8 cellular contexts compared by ENCODE assay signal in the genomic region with DNA sequence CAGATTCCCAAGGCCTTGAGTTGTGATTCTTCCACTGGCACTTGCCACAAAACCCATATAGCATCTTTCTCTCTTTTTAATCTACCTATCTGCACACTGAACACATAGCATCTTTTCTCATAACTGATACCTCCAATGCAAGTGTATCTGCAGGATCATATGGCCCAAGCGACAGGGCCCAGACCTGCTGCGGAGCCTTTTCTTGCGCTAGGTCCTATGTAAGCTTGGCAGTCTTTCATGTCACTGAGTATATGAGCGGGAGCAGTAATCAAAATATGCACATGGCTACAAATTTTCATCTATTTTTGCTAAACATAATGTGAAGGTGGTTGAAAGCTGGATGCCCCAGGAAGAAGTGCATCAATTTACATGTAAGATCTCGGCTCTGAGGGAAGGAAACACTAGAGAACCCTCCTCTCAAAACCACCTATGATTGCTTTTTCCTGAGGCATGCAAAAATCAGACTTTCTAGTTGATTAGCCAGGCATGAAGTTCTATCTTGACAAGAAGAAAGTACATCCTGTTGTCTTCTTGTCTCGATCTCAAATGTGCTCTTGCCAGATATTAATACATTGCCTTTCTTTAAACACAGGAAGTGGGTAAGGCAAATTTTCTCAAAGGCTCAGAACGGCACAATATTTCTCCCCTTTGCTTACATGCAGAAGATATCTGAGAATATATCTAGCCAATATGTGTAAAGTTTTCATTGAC. TPM values are rescaled to one million over a fixed set of nuclear protein-coding genes. Genes with fewer than 3 reads are reported as not detected.
DNase-seq lines count a peak whose midpoint lies in the region; ATAC-seq and TF ChIP-seq lines count a peak whose summit lies in the region.

No MANE protein-coding gene starts in this region.

- H3K9me3 Mint-ChIP-seq in activated T-cell treated with anti-CD3 and anti-CD28 coated beads, Interleukin-2, amount 50 U/mL, for 4 hours: no peaks in the 10 kb centered on the region

- H3K27ac ChIP-seq in breast epithelium (no peak overlapping the region), WERI-Rb-1 (no peak overlapping the region), aorta (ENCODE audit: low read depth in 1 of 2, low read length in 2 of 2) (no peak overlapping the region)

- H3K9me3 ChIP-seq in breast epithelium: no peaks in the 10 kb centered on the region
- no peaks in the 10 kb centered on the region for H3K9me3 ChIP-seq in WERI-Rb-1 (ENCODE audit: severe bottlenecking)
- H3K9me3 ChIP-seq in aorta (ENCODE audit: control insufficient read depth, low read length): no peaks in the 10 kb centered on the region

- DNase-seq in activated T-cell treated with anti-CD3 and anti-CD28 coated beads, Interleukin-2, amount 50 U/mL, for 4 hours: no peak
- DNase-seq in activated T-cell treated with anti-CD3 and anti-CD28 coated beads, Interleukin-2, amount 50 U/mL, for 1 hour: no peak
- DNase-seq in T follicular helper cell (ENCODE audit: low read depth) (peak; percentile 3), breast epithelium (ENCODE audit: low spot score in 2 of 2) (no peak), WERI-Rb-1 (no peak), aorta (no peak)
- no peak for DNase-seq in stimulated activated naive CD8-positive, alpha-beta T cell treated with anti-CD3 and anti-CD28 coated beads, Interleukin-15, Interleukin-2, amounts not matched to agents 100 U/mL and 50 U/mL, for 24 hours

- peaks cover 62% of the 10 kb centered on the region for H3K4me1 Mint-ChIP-seq in activated T-cell treated with anti-CD3 and anti-CD28 coated beads, Interleukin-2, amount 50 U/mL, for 4 hours (ENCODE audit: low read depth)

- intact Hi-C loops in breast epithelium (cut with DNase I; ENCODE audit: low total_unique reads) (no loop called here), aorta (cut with DNase I) (no loop called here)

- no peaks in the 10 kb centered on the region for H3K27me3 Mint-ChIP-seq in activated T-cell treated with anti-CD3 and anti-CD28 coated beads, Interleukin-2, amount 50 U/mL, for 4 hours (ENCODE audit: low read depth)

- H3K36me3 Mint-ChIP-seq in activated T-cell treated with anti-CD3 and anti-CD28 coated beads, Interleukin-2, amount 50 U/mL, for 4 hours (ENCODE audit: insufficient read depth): no peaks in the 10 kb centered on the region

- H3K4me1 ChIP-seq in breast epithelium (no peaks in the 10 kb centered on the region), aorta (ENCODE audit: control insufficient read depth in 1 of 2, insufficient read depth in 2 of 2, low read length in 2 of 2) (no peaks in the 10 kb centered on the region)

- H3K27me3 ChIP-seq in breast epithelium (no peaks in the 10 kb centered on the region), WERI-Rb-1 (ENCODE audit: insufficient read depth, low read depth, severe bottlenecking) (no peaks in the 10 kb centered on the region), aorta (ENCODE audit: control insufficient read depth in 1 of 2, insufficient read depth in 2 of 2, low read length in 1 of 2) (no peaks in the 10 kb centered on the region)

- H3K36me3 ChIP-seq in breast epithelium (no peaks in the 10 kb centered on the region), WERI-Rb-1 (no peaks in the 10 kb centered on the region), aorta (ENCODE audit: control insufficient read depth in 1 of 2, insufficient read depth in 2 of 2, low read length in 1 of 2) (no peaks in the 10 kb centered on the region)

- H3K4me3 Mint-ChIP-seq in activated T-cell treated with anti-CD3 and anti-CD28 coated beads, Interleukin-2, amount 50 U/mL, for 4 hours: peak overlapping the region; percentile 47

- ATAC-seq in activated T-cell treated with anti-CD3 and anti-CD28 coated beads, Interleukin-2, amount 50 U/mL, for 4 hours: peak; percentile 52 to 63
- ATAC-seq in HG02840 (IDR thresholded peaks at IDR 0.05; ENCODE audit: low FRiP score, unreplicated experiment): peak; percentile 86
- ATAC-seq in stimulated activated naive CD8-positive, alpha-beta T cell treated with anti-CD3 and anti-CD28 coated beads, Interleukin-15, Interleukin-2, amounts not matched to agents 100 U/mL and 50 U/mL, for 24 hours: peak; percentile 62
- no peak for ATAC-seq in aorta (ENCODE audit: low FRiP score)

- no peak for TF ChIP-seq POLR2A in breast epithelium (IDR thresholded peaks at IDR 0.05)

- 89 to 90% methylated on average over 7 of the region's 7 CpGs for WGBS in aorta, 2 donors

- TF ChIP-seq CTCF in breast epithelium (IDR thresholded peaks at IDR 0.05) (no peak), WERI-Rb-1 (IDR thresholded peaks at IDR 0.05; ENCODE audit: low read depth, low read length) (no peak)

- H3K4me3 ChIP-seq in breast epithelium (no peak overlapping the region), WERI-Rb-1 (ENCODE audit: low read depth, low read length) (no peak overlapping the region), aorta (ENCODE audit: low read length in 2 of 2) (no peak overlapping the region)

RNA-seq across cellular contexts. Expression of a gene that starts 26.9 kb away (rescaled TPM):
- 10 to 100 TPM; 51.1 to 71.9 (median 66.2) TPM for total RNA-seq in activated T-cell treated with anti-CD3 and anti-CD28 coated beads, Interleukin-2, amount 50 U/mL, for 4 hours
- total RNA-seq in breast epithelium (100 to 1,000 TPM in 1 of 3 donors, 10 to 100 TPM in 2; 79.0 to 144 (median 81.2) TPM), aorta (100 to 1,000 TPM; 101 to 122 TPM)
- 1 to 10 TPM; 5.4 to 8.4 TPM for polyA plus RNA-seq in aorta
